Comparison of ENCODE assay signal across 17 cellular contexts in the genomic region with DNA sequence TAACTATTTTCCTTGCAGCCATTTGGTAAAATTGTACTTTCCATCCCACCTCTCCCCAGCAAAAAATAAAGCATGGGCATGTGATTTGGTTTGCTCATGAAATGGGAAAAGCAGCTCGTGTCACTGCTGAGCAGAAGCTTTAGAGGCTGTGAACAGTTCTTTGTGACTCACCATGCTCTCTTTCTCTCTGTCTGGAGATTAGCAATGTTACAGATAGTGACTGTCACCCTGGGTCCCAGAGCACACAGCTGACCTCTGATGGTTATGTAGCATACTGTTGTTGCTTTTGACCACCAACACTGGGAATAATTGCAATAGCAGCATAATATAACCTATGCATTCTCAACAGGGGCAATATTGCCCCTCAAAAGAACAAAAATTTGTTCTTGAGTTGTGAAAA.
DNase-seq lines count a peak whose midpoint lies in the region; ATAC-seq lines count a peak whose summit lies in the region.
"Had no signal": no experiment of that assay in that cellular context is flagged by ENCODE, and none has a peak within 500 bp of the region (broad histone marks: within the 10 kb centered on the region; RNA-seq: fewer than 3 reads in every experiment).

No MANE protein-coding gene starts in this region.

- H3K4me3 Mint-ChIP-seq in activated CD8-positive, alpha-beta memory T cell treated with anti-CD3 and anti-CD28 coated beads, Interleukin-2, amount 10 ng/mL, durations not matched to agents 7 days and 5 days = no peak overlapping the region
- H3K4me3 Mint-ChIP-seq: T-helper 2 cell treated with Interferon-gamma antibody and Interleukin-4, amounts not matched to agents 5 μg/mL and 100 μg/mL, for 36 hours had no signal

- no peaks in the 10 kb centered on the region for H3K36me3 Mint-ChIP-seq in activated CD8-positive, alpha-beta memory T cell treated with anti-CD3 and anti-CD28 coated beads, Interleukin-2, amount 10 ng/mL, durations not matched to agents 7 days and 5 days

- H2BK5ac ChIP-seq in mesendoderm (ENCODE audit: low read length) = no peak overlapping the region

- H3K27ac Mint-ChIP-seq in activated CD8-positive, alpha-beta memory T cell treated with anti-CD3 and anti-CD28 coated beads, Interleukin-2, amount 10 ng/mL, durations not matched to agents 7 days and 5 days = no peak overlapping the region
- H3K27ac Mint-ChIP-seq: T-helper 2 cell treated with Interferon-gamma antibody and Interleukin-4, amounts not matched to agents 5 μg/mL and 100 μg/mL, for 36 hours had no signal

- H3K27me3 ChIP-seq in mesendoderm (ENCODE audit: insufficient read depth, low read length, poor library complexity) = no peaks in the 10 kb centered on the region
- H3K27me3 ChIP-seq: BLaER1 had no signal

- WGBS in mesendoderm (ENCODE audit: extremely low coverage, insufficient coverage, low lambda C conversion rate) = no CpG with 5 or more reads among the region's 1 CpG

- H3K4me3 ChIP-seq in mesendoderm (ENCODE audit: low read length) = no peak overlapping the region
- H3K4me3 ChIP-seq: BLaER1, prostate gland had no signal

- peaks cover 3% of the 10 kb centered on the region for H3K27me3 Mint-ChIP-seq in activated CD8-positive, alpha-beta memory T cell treated with anti-CD3 and anti-CD28 coated beads, Interleukin-2, amount 10 ng/mL, durations not matched to agents 7 days and 5 days

- no peak overlapping the region for H3K4me2 ChIP-seq in mesendoderm (ENCODE audit: low read length)
- H3K4me2 ChIP-seq: BLaER1 had no signal

- no peaks in the 10 kb centered on the region for H3K36me3 ChIP-seq in mesendoderm (ENCODE audit: control insufficient read depth, insufficient read depth, low read length)
- H3K36me3 ChIP-seq: BLaER1, prostate gland had no signal

- no peak overlapping the region for H3K9ac ChIP-seq in mesendoderm (ENCODE audit: low read length)
- H3K9ac ChIP-seq: BLaER1 had no signal

- no peak overlapping the region for H3K4ac ChIP-seq in mesendoderm (ENCODE audit: low read depth, low read length)

- no peak overlapping the region for H3K27ac ChIP-seq in mesendoderm (ENCODE audit: low read depth, low read length)
- H3K27ac ChIP-seq: BLaER1, prostate gland had no signal

- H3K9me3 Mint-ChIP-seq in activated CD8-positive, alpha-beta memory T cell treated with anti-CD3 and anti-CD28 coated beads, Interleukin-2, amount 10 ng/mL, durations not matched to agents 7 days and 5 days (ENCODE audit: low read depth) = no peaks in the 10 kb centered on the region
- H3K9me3 Mint-ChIP-seq: T-helper 2 cell treated with Interferon-gamma antibody and Interleukin-4, amounts not matched to agents 5 μg/mL and 100 μg/mL, for 36 hours had no signal

- H3K79me1 ChIP-seq in mesendoderm (ENCODE audit: low read length) = no peaks in the 10 kb centered on the region

- H2AK5ac ChIP-seq in mesendoderm (ENCODE audit: low read length) = no peak overlapping the region

- DNase-seq in RPMI7951 (ENCODE audit: low read depth) (peak; percentile 17), mesendoderm (peak; percentile 71)
- DNase-seq in effector CD8-positive, alpha-beta T cell (lab: John Stamatoyannopoulos, UW) = no peak
- DNase-seq in activated CD8-positive, alpha-beta memory T cell treated with anti-CD3 and anti-CD28 coated beads, Interleukin-2, amount 10 ng/mL, durations not matched to agents 7 days and 5 days = no peak
- DNase-seq: DND-41; effector memory CD4-positive, alpha-beta T cell; H7; NCI-H1930; stimulated activated CD4-positive, alpha-beta T cell treated with anti-CD3 and anti-CD28 coated beads, Interleukin-4, amount 100 ng/mL, for 4 hours; stimulated activated naive CD8-positive, alpha-beta T cell treated with anti-CD3 and anti-CD28 coated beads, Interleukin-15, Interleukin-2, amounts not matched to agents 100 U/mL and 50 U/mL, for 24 hours had no signal

- no peak overlapping the region for H3K23ac ChIP-seq in mesendoderm (ENCODE audit: low read length)

- H4K5ac ChIP-seq in mesendoderm (ENCODE audit: low read length) = no peak overlapping the region

- H2BK120ac ChIP-seq in mesendoderm (ENCODE audit: low read depth, low read length) = no peak overlapping the region

- peaks cover 2% of the 10 kb centered on the region for H3K4me1 Mint-ChIP-seq in activated CD8-positive, alpha-beta memory T cell treated with anti-CD3 and anti-CD28 coated beads, Interleukin-2, amount 10 ng/mL, durations not matched to agents 7 days and 5 days

- no peak overlapping the region for H3K56ac ChIP-seq in mesendoderm (ENCODE audit: low read length)

- peak overlapping the region; percentile 5 for H3K18ac ChIP-seq in mesendoderm (ENCODE audit: low read length)

- H4K8ac ChIP-seq in mesendoderm (ENCODE audit: low read depth, low read length) = no peak overlapping the region

- no peak overlapping the region for H2BK15ac ChIP-seq in mesendoderm (replicated peaks; ENCODE audit: low read depth)

- H3K4me1 ChIP-seq in mesendoderm (ENCODE audit: control insufficient read depth, low read depth, low read length) = no peaks in the 10 kb centered on the region
- H3K4me1 ChIP-seq: prostate gland had no signal

- CTCF ChIA-PET in activated CD8-positive, alpha-beta memory T cell treated with anti-CD3 and anti-CD28 coated beads, Interleukin-2, amount 10 ng/mL, durations not matched to agents 7 days and 5 days (lab: Charles Lee) = no interaction called here

- no peaks in the 10 kb centered on the region for H3K79me2 ChIP-seq in mesendoderm (ENCODE audit: control insufficient read depth, insufficient read depth, low read length)

- peak; percentile 41 for ATAC-seq in GM18868 (IDR thresholded peaks at IDR 0.05; ENCODE audit: unreplicated experiment)
- peak; percentile 67 for ATAC-seq in esophagus mucosa
- ATAC-seq in GM18520 (IDR thresholded peaks at IDR 0.05; ENCODE audit: unreplicated experiment) = no peak
- no peak for ATAC-seq in HG02884 (IDR thresholded peaks at IDR 0.05; ENCODE audit: unreplicated experiment)
- ATAC-seq in activated CD8-positive, alpha-beta memory T cell treated with anti-CD3 and anti-CD28 coated beads, Interleukin-2, amount 10 ng/mL, durations not matched to agents 7 days and 5 days = no peak
- ATAC-seq: stimulated activated naive CD8-positive, alpha-beta T cell treated with anti-CD3 and anti-CD28 coated beads, Interleukin-15, Interleukin-2, amounts not matched to agents 100 U/mL and 50 U/mL, for 24 hours had no signal

Comparison
In these comparisons a context has a peak if more than half of its experiments do, and no peak if none do; other contexts are left out.
1. ATAC-seq: peak in GM18868 (single experiment) and esophagus mucosa (single experiment); none in GM18520 (single experiment), HG02884 (single experiment) and activated CD8-positive, alpha-beta memory T cell treated with anti-CD3 and anti-CD28 coated beads, Interleukin-2, amount 10 ng/mL, durations not matched to agents 7 days and 5 days (single experiment).
2. DNase-seq: peak in RPMI7951 (single experiment) and mesendoderm (single experiment); none in effector CD8-positive, alpha-beta T cell (single experiment) and activated CD8-positive, alpha-beta memory T cell treated with anti-CD3 and anti-CD28 coated beads, Interleukin-2, amount 10 ng/mL, durations not matched to agents 7 days and 5 days (single experiment).